In genomic region chr7:23105086-23105643, GRCh38 we compare ENCODE assay signal across 1 cellular context.
TF ChIP-seq lines count a peak whose summit lies in the region.

No MANE protein-coding gene starts in this region.

TF ChIP-seq in IMR-90, 13 proteins besides CTCF, POLR2A, EP300 and RAD21 (continued from another document):
- TF ChIP-seq NFE2L2 (IDR thresholded peaks at IDR 0.05; ENCODE audit: low read depth, low read length) (no peak), MAZ (IDR thresholded peaks at IDR 0.05; ENCODE audit: borderline replicate concordance, low read depth, low read length) (no peak), SMC3 (IDR thresholded peaks at IDR 0.05; ENCODE audit: low read depth, low read length) (no peak), ELK1 (IDR thresholded peaks at IDR 0.05; ENCODE audit: borderline replicate concordance, low read depth, low read length) (no peak), RCOR1 (IDR thresholded peaks at IDR 0.05; ENCODE audit: insufficient replicate concordance, low read length) (no peak), BHLHE40 (IDR thresholded peaks at IDR 0.05; ENCODE audit: low read depth, low read length) (no peak), CEBPB (IDR thresholded peaks at IDR 0.05; ENCODE audit: low read depth, low read length) (no peak)
